ENCODE assay signal across 24 cellular contexts in genomic region chr3:42183991-42184621, GRCh38.
DNase-seq lines count a peak whose midpoint lies in the region; ATAC-seq and TF ChIP-seq lines count a peak whose summit lies in the region.
"Had no signal": no experiment of that assay in that cellular context is flagged by ENCODE, and none has a peak within 500 bp of the region (broad histone marks: within the 10 kb centered on the region; RNA-seq: fewer than 3 reads in every experiment).

No MANE protein-coding gene starts in this region.

- DNase-seq in NCI-H146 (lab: John Stamatoyannopoulos, UW) (peak; percentile 14), NCI-H146 treated with DMSO at 0.1 percent for 48 hours (lab: John Stamatoyannopoulos, UW; ENCODE audit: unreplicated experiment) (no peak), mammary epithelial cell (peak; percentile 25), mesenchymal stem cell (no peak), type B pancreatic cell (ENCODE audit: extremely low spot score, unreplicated experiment) (no peak), right atrium auricular region (ENCODE audit: low spot score) (no peak)
- no peak for DNase-seq in activated naive CD4-positive, alpha-beta T cell treated with anti-CD3 and anti-CD28 coated beads for 36 hours
- DNase-seq: 8988T; activated CD8-positive, alpha-beta T cell treated with anti-CD3 and anti-CD28 coated beads, Interleukin-2, amount 10 ng/mL, durations not matched to agents 7 days and 5 days; anterior cingulate cortex; cortex of kidney; DMS79; heart right ventricle; KG1; kidney; NCI-H1048; NCI-H226; SHP77 treated with DMSO at 0.1 percent for 48 hours; stimulated activated CD4-positive, alpha-beta T cell treated with anti-CD3 and anti-CD28 coated beads, Interleukin-4, amount 100 ng/mL, for 4 hours; thyroid gland had no signal

- no TSS peak for BruUV-seq in mammary epithelial cell (replicated peaks; lab: Mats Ljungman, UMichigan)

- no peak overlapping the region for H2BK5ac ChIP-seq in mesenchymal stem cell (ENCODE audit: low read depth, low read length, poor library complexity, severe bottlenecking)

- no peak overlapping the region for H3K4me2 ChIP-seq in mammary epithelial cell (ENCODE audit: insufficient read depth, low read depth, low read length)
- no peak overlapping the region for H3K4me2 ChIP-seq in mesenchymal stem cell (ENCODE audit: low read length, poor library complexity, severe bottlenecking)

- H2BK15ac ChIP-seq in mesenchymal stem cell (ENCODE audit: low read depth, poor library complexity, severe bottlenecking), result no peak overlapping the region

- H3K4me3 ChIP-seq in mammary epithelial cell (replicated peaks in 1 of 3; ENCODE audit: insufficient read depth in 1 of 3, low read depth in 2 of 3, low read length in 3 of 3) (no peak overlapping the region), mesenchymal stem cell (ENCODE audit: insufficient read depth in 1 of 2, low read depth in 1 of 2, low read length in 2 of 2) (no peak overlapping the region), right atrium auricular region (no peak overlapping the region)
- H3K4me3 ChIP-seq: esophagus muscularis mucosa, heart right ventricle, thyroid gland had no signal

- no peaks in the 10 kb centered on the region for H3K9me3 Mint-ChIP-seq in type B pancreatic cell
- H3K9me3 Mint-ChIP-seq in activated naive CD4-positive, alpha-beta T cell treated with anti-CD3 and anti-CD28 coated beads for 36 hours, result no peaks in the 10 kb centered on the region
- H3K9me3 Mint-ChIP-seq: CD14-positive monocyte; T-helper 1 cell treated with Interleukin-12 subunit alpha and Interleukin-12 subunit beta and Interleukin-4 antibody, amounts not matched to agents 30 μg/mL and 1 μg/mL, for 36 hours had no signal

- peaks cover 20% of the 10 kb centered on the region for H3K36me3 Mint-ChIP-seq in type B pancreatic cell
- H3K36me3 Mint-ChIP-seq in activated naive CD4-positive, alpha-beta T cell treated with anti-CD3 and anti-CD28 coated beads for 36 hours (ENCODE audit: low read depth), result peaks cover 6% of the 10 kb centered on the region

- no peak overlapping the region for H3K4ac ChIP-seq in mesenchymal stem cell (ENCODE audit: low read depth in 1 of 2, low read length in 2 of 2)

- H3K27ac ChIP-seq in mammary epithelial cell (ENCODE audit: insufficient read depth, low read depth, low read length) (peak overlapping the region; percentile 29), mesenchymal stem cell (ENCODE audit: low read length, poor library complexity, severe bottlenecking) (no peak overlapping the region), right atrium auricular region (peak overlapping the region in 1 of 2 donors; percentile 32)
- H3K27ac ChIP-seq: thyroid gland had no signal

- ATAC-seq in HG02610 (IDR thresholded peaks at IDR 0.05; ENCODE audit: unreplicated experiment), result no peak
- ATAC-seq: activated CD8-positive, alpha-beta T cell treated with anti-CD3 and anti-CD28 coated beads, Interleukin-2, amount 10 ng/mL, durations not matched to agents 7 days and 5 days; heart right ventricle had no signal

- peaks cover 25% of the 10 kb centered on the region for H3K4me1 Mint-ChIP-seq in type B pancreatic cell (ENCODE audit: unreplicated experiment)
- H3K4me1 Mint-ChIP-seq in activated naive CD4-positive, alpha-beta T cell treated with anti-CD3 and anti-CD28 coated beads for 36 hours (ENCODE audit: low read depth), result peaks cover 7% of the 10 kb centered on the region
- H3K4me1 Mint-ChIP-seq: CD14-positive monocyte had no signal

- no peak for TF ChIP-seq CTCF in mammary epithelial cell (conservative IDR thresholded peaks at IDR 0.05 in 1 of 2, IDR thresholded peaks at IDR 0.05 in 1 of 2; ENCODE audit: extremely low read depth in 1 of 2, insufficient read depth in 1 of 2, low read depth in 1 of 2, low read length in 2 of 2)
- TF ChIP-seq CTCF in type B pancreatic cell (conservative IDR thresholded peaks at IDR 0.05), result no peak
- TF ChIP-seq CTCF in right atrium auricular region (IDR thresholded peaks at IDR 0.05), result no peak

- H3K27ac Mint-ChIP-seq in type B pancreatic cell, result peak overlapping the region; percentile 66
- no peak overlapping the region for H3K27ac Mint-ChIP-seq in activated naive CD4-positive, alpha-beta T cell treated with anti-CD3 and anti-CD28 coated beads for 36 hours
- H3K27ac Mint-ChIP-seq: activated CD8-positive, alpha-beta T cell treated with anti-CD3 and anti-CD28 coated beads, Interleukin-2, amount 10 ng/mL, durations not matched to agents 7 days and 5 days; T-helper 1 cell treated with Interleukin-12 subunit alpha and Interleukin-12 subunit beta and Interleukin-4 antibody, amounts not matched to agents 30 μg/mL and 1 μg/mL, for 36 hours had no signal

- in situ Hi-C loops in mammary epithelial cell (cut with MboI; ENCODE audit: low sequenced_read_pairs in 2 of 2), result loop anchor here (10.0 to 25.0 kb wide), 2 partner anchors 59 to 297 kb away; no protein-coding TSS in a partner anchor

- dilution Hi-C loops in mammary epithelial cell (cut with HindIII; ENCODE audit: low sequenced_read_pairs), result no loop called here

- peaks cover 31% of the 10 kb centered on the region for H3K79me1 ChIP-seq in mesenchymal stem cell (replicated peaks; ENCODE audit: low read length, poor library complexity, severe bottlenecking)

- H3K79me2 ChIP-seq in mammary epithelial cell (ENCODE audit: insufficient read depth, low read length), result peaks cover 69% of the 10 kb centered on the region

- H3K14ac ChIP-seq in mesenchymal stem cell (ENCODE audit: low read length in 2 of 2), result no peak overlapping the region

- no peak overlapping the region for H3K9ac ChIP-seq in mammary epithelial cell (ENCODE audit: insufficient read depth, low read length)
- peak overlapping the region; percentile 30 for H3K9ac ChIP-seq in mesenchymal stem cell (ENCODE audit: low read length)

- WGBS in mammary epithelial cell (ENCODE audit: low coverage, missing lambda C conversion rate), result 20% methylated on average over 3 of the region's 3 CpGs
- WGBS in mesenchymal stem cell, result 100% methylated on average over 3 of the region's 3 CpGs

- H3K4me1 ChIP-seq in mammary epithelial cell (ENCODE audit: insufficient read depth, low read length), result peaks cover 53% of the 10 kb centered on the region
- peaks cover 11% of the 10 kb centered on the region for H3K4me1 ChIP-seq in mesenchymal stem cell (ENCODE audit: control insufficient read depth, insufficient read depth, low read depth, low read length)
- H3K4me1 ChIP-seq in right atrium auricular region, result peaks cover 0 to 75% of the 10 kb centered on the region in 2 donors

- H2BK120ac ChIP-seq in mesenchymal stem cell (ENCODE audit: low read depth, low read length), result no peak overlapping the region

- H4K20me1 ChIP-seq in mammary epithelial cell (ENCODE audit: insufficient read depth, low read length), result no peaks in the 10 kb centered on the region

- no peaks in the 10 kb centered on the region for H3K27me3 Mint-ChIP-seq in type B pancreatic cell
- H3K27me3 Mint-ChIP-seq in activated naive CD4-positive, alpha-beta T cell treated with anti-CD3 and anti-CD28 coated beads for 36 hours (ENCODE audit: low read depth), result no peaks in the 10 kb centered on the region

- H3K23ac ChIP-seq in mesenchymal stem cell (ENCODE audit: low read length in 2 of 2), result no peak overlapping the region

- no peaks in the 10 kb centered on the region for H3K9me3 ChIP-seq in mammary epithelial cell (replicated peaks; ENCODE audit: insufficient read depth, low read length)
- H3K9me3 ChIP-seq in mesenchymal stem cell (ENCODE audit: control insufficient read depth, low read length), result no peaks in the 10 kb centered on the region
- H3K9me3 ChIP-seq in right atrium auricular region, result no peaks in the 10 kb centered on the region
- H3K9me3 ChIP-seq: esophagus muscularis mucosa, heart right ventricle, thyroid gland had no signal

- H4K91ac ChIP-seq in mesenchymal stem cell (ENCODE audit: low read length), result no peak overlapping the region

- H2BK12ac ChIP-seq in mesenchymal stem cell (ENCODE audit: low read length in 2 of 2), result no peak overlapping the region

- H2AFZ ChIP-seq in mammary epithelial cell (ENCODE audit: low read depth, low read length), result no peak overlapping the region
- H2AFZ ChIP-seq in mesenchymal stem cell (ENCODE audit: low read depth, low read length), result no peak overlapping the region

- CTCF ChIA-PET in mammary epithelial cell (lab: Charles Lee; ENCODE audit: low non-redundant PET), result interaction anchor here (0.6 to 0.8 kb wide), 2 partner anchors 67 to 164 kb away, joined by 3 read pairs; no protein-coding TSS in a partner anchor
- CTCF ChIA-PET in activated naive CD4-positive, alpha-beta T cell treated with anti-CD3 and anti-CD28 coated beads for 36 hours (lab: Charles Lee), result interaction anchor here (1.2 kb wide), 1 partner anchor 10 kb away, joined by 5 read pairs; no protein-coding TSS in a partner anchor

- H3K27me3 ChIP-seq in mammary epithelial cell (ENCODE audit: insufficient read depth, low read length), result no peaks in the 10 kb centered on the region
- H3K27me3 ChIP-seq in mesenchymal stem cell (ENCODE audit: control insufficient read depth in 1 of 2, insufficient read depth in 1 of 2, low read length in 2 of 2), result no peaks in the 10 kb centered on the region
- no peaks in the 10 kb centered on the region for H3K27me3 ChIP-seq in right atrium auricular region
- H3K27me3 ChIP-seq: esophagus muscularis mucosa, heart right ventricle, thyroid gland had no signal

- H3K36me3 ChIP-seq in mammary epithelial cell (ENCODE audit: insufficient read depth, low read length), result no peaks in the 10 kb centered on the region
- peaks cover 19 to 33% of the 10 kb centered on the region in 2 experiments for H3K36me3 ChIP-seq in mesenchymal stem cell (ENCODE audit: control insufficient read depth in 1 of 2, insufficient read depth in 2 of 2, low read depth in 1 of 2, low read length in 2 of 2)
- no peaks in the 10 kb centered on the region for H3K36me3 ChIP-seq in right atrium auricular region
- H3K36me3 ChIP-seq: thyroid gland had no signal

- no peak overlapping the region for H2AK5ac ChIP-seq in mesenchymal stem cell (ENCODE audit: low read length, severe bottlenecking)

- no peak overlapping the region for H4K8ac ChIP-seq in mesenchymal stem cell (ENCODE audit: low read length)

- intact Hi-C loops in mammary epithelial cell (cut with micrococcal nuclease), result no loop called here
- intact Hi-C loops in activated naive CD4-positive, alpha-beta T cell treated with anti-CD3 and anti-CD28 coated beads for 36 hours (cut with micrococcal nuclease), result no loop called here

- H3K4me3 Mint-ChIP-seq in type B pancreatic cell, result no peak overlapping the region
- H3K4me3 Mint-ChIP-seq in activated naive CD4-positive, alpha-beta T cell treated with anti-CD3 and anti-CD28 coated beads for 36 hours, result no peak overlapping the region
- H3K4me3 Mint-ChIP-seq: activated CD8-positive, alpha-beta T cell treated with anti-CD3 and anti-CD28 coated beads, Interleukin-2, amount 10 ng/mL, durations not matched to agents 7 days and 5 days; CD14-positive monocyte; T-helper 1 cell treated with Interleukin-12 subunit alpha and Interleukin-12 subunit beta and Interleukin-4 antibody, amounts not matched to agents 30 μg/mL and 1 μg/mL, for 36 hours had no signal

- H3K18ac ChIP-seq in mesenchymal stem cell (ENCODE audit: low read depth in 1 of 2, low read length in 2 of 2), result no peak overlapping the region

Comparison
In these comparisons a context has a peak if more than half of its experiments do, and no peak if none do; other contexts are left out.
1. DNase-seq: peak in NCI-H146 (single experiment) and mammary epithelial cell (single experiment); none in NCI-H146 treated with DMSO at 0.1 percent for 48 hours (single experiment), mesenchymal stem cell (single experiment), type B pancreatic cell (single experiment), activated naive CD4-positive, alpha-beta T cell treated with anti-CD3 and anti-CD28 coated beads for 36 hours (single experiment) and right atrium auricular region (single experiment).